1 cellular context compared by ENCODE assay signal in the genomic region with DNA sequence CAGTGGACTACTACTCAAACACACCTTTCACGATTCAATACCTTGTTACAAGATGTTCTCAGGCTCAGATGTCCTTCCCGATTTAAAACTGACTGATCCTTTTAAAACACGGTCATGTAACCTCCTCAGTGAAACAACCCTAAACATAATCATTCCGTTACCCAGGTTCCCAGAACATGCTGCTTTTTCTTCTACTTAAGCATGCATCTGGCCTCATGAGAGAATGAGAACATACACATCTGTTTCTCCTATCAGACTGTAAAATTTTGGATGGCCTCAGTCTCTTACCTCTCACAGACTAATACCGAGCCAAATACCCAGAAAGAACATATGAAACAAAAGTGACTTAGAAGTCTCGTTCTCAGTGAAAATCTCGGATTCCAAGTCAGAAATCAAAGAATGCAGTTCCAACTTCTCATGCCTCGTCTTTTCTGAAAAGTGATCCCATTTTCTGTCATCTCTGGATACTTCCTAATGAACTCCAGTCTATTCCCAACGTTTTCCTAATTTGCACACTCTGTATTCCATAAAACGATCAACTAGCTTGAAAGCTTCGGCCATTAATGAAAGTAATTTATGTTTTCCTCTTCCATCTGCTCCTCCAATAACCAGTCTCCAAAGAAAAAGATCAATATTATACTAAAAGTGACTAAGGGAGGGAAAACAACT.
TF ChIP-seq lines count a peak whose summit lies in the region.

No MANE protein-coding gene starts in this region.

TF ChIP-seq in endothelial cell of umbilical vein, 7 proteins besides CTCF, POLR2A, EP300 and RAD21:
- TF ChIP-seq EZH2 (IDR thresholded peaks at IDR 0.05; ENCODE audit: borderline replicate concordance, low read depth, low read length, severe bottlenecking) (no peak), FOS (IDR thresholded peaks at IDR 0.05; ENCODE audit: borderline replicate concordance, insufficient read depth, low read length) (no peak), POLR2AphosphoS5 (IDR thresholded peaks at IDR 0.05; ENCODE audit: insufficient read depth, low read depth, low read length) (no peak), MAX (IDR thresholded peaks at IDR 0.05; ENCODE audit: insufficient read depth, insufficient read length) (no peak), JUN (IDR thresholded peaks at IDR 0.05; ENCODE audit: borderline replicate concordance, insufficient read depth, insufficient read length, low read depth) (no peak), MYC (IDR thresholded peaks at IDR 0.05; ENCODE audit: low read depth, low read length) (no peak), GATA2 (IDR thresholded peaks at IDR 0.05; ENCODE audit: insufficient read depth, insufficient read length, low read depth, low read length) (no peak)
